Comparison of ENCODE assay signal across 8 cellular contexts in genomic region chr17:68205251-68205807, GRCh38. TPM values are rescaled to one million over a fixed set of nuclear protein-coding genes. Genes with fewer than 3 reads are reported as not detected.
DNase-seq lines count a peak whose midpoint lies in the region; ATAC-seq and TF ChIP-seq lines count a peak whose summit lies in the region.

No MANE protein-coding gene starts in this region.

- peak overlapping the region; percentile 72 for H3K4me3 ChIP-seq in epithelial cell of esophagus (ENCODE audit: low read length)

- DNase-seq in Caki2 (ENCODE audit: low read depth) (peak; percentile 83), HS-27A (ENCODE audit: low read depth) (peak; percentile 36), NOMO-1 (lab: John Stamatoyannopoulos, UW; ENCODE audit: unreplicated experiment in 2 of 2) (peak; percentile 89 to 90), epithelial cell of esophagus (ENCODE audit: low read depth) (peak; percentile 85), mucosa of gallbladder (ENCODE audit: low spot score) (peak; percentile 92)
- DNase-seq in activated CD8-positive, alpha-beta memory T cell treated with anti-CD3 and anti-CD28 coated beads, Interleukin-2, amount 50 U/mL, for 4 hours: peak; percentile 93
- DNase-seq in stimulated activated CD8-positive, alpha-beta memory T cell treated with anti-CD3 and anti-CD28 coated beads, Interleukin-4, amount 100 ng/mL, for 4 hours (ENCODE audit: low read depth in 2 of 2, low spot score in 1 of 2): peak; percentile 73 to 81

- in situ Hi-C loops in Caki2 (cut with HindIII; ENCODE audit: low pct_unique_long_range_greater_than_20kb, low sequenced_read_pairs): no loop called here

- peak; percentile 80 for ATAC-seq in GM19468 (IDR thresholded peaks at IDR 0.05; ENCODE audit: extremely low read depth, unreplicated experiment)

- TF ChIP-seq CTCF in epithelial cell of esophagus (IDR thresholded peaks at IDR 0.05; ENCODE audit: insufficient read depth, low read depth, low read length, missing control alignments): peak; percentile 62

RNA-seq across cellular contexts. Expression of gene AMZ2, which starts 42.5 kb away (rescaled TPM):
- 217 and 252 TPM in 2 replicates for total RNA-seq in Caki2 (2014; rRNA removed; shearing (Covaris generic); ENCODE audit: low replicate concordance)
- 64.7 TPM for total RNA-seq in mucosa of gallbladder

Comparison
In these comparisons a context has a peak if more than half of its experiments do, and no peak if none do; other contexts are left out.
1. Peak in every context shown above with its lines: DNase-seq, ATAC-seq and H3K4me3 ChIP-seq.
2. DNase-seq: peak in every context shown above with its lines; median percentile 93 in activated CD8-positive, alpha-beta memory T cell treated with anti-CD3 and anti-CD28 coated beads, Interleukin-2, amount 50 U/mL, for 4 hours; 92 in mucosa of gallbladder; 90 in NOMO-1; 85 in epithelial cell of esophagus; 83 in Caki2; 77 in stimulated activated CD8-positive, alpha-beta memory T cell treated with anti-CD3 and anti-CD28 coated beads, Interleukin-4, amount 100 ng/mL, for 4 hours; 36 in HS-27A.